In genomic region chr1:28127617-28128257, GRCh38 we compare ENCODE assay signal across 11 cellular contexts. TPM values are rescaled to one million over a fixed set of nuclear protein-coding genes. Genes with fewer than 3 reads are reported as not detected.
DNase-seq lines count a peak whose midpoint lies in the region; ATAC-seq and TF ChIP-seq lines count a peak whose summit lies in the region.
"Had no signal": no experiment of that assay in that cellular context is flagged by ENCODE, and none has a peak within 500 bp of the region (broad histone marks: within the 10 kb centered on the region; RNA-seq: fewer than 3 reads in every experiment).

No MANE protein-coding gene starts in this region.

- intact Hi-C loops in dendritic cell treated with granulocyte-macrophage colony-stimulating factor and Interleukin-4, amounts not matched to agents 40 ng/mL and 50 ng/mL, for 4 days (cut with micrococcal nuclease): loop anchor here (2.0 kb wide), 1 partner anchor 15 kb away; no protein-coding TSS in a partner anchor
- intact Hi-C loops in uterus (cut with DNase I; ENCODE audit: low total_unique reads): no loop called here

- H3K9me3 Mint-ChIP-seq in dendritic cell treated with granulocyte-macrophage colony-stimulating factor and Interleukin-4, amounts not matched to agents 40 ng/mL and 50 ng/mL, for 4 days: no peaks in the 10 kb centered on the region
- H3K9me3 Mint-ChIP-seq in progenitor cell of endocrine pancreas (ENCODE audit: low read depth): no peaks in the 10 kb centered on the region
- no peaks in the 10 kb centered on the region for H3K9me3 Mint-ChIP-seq in chondrocyte (ENCODE audit: low read depth)

- peaks cover 80% of the 10 kb centered on the region for H3K4me1 Mint-ChIP-seq in dendritic cell treated with granulocyte-macrophage colony-stimulating factor and Interleukin-4, amounts not matched to agents 40 ng/mL and 50 ng/mL, for 4 days (ENCODE audit: low read depth)
- H3K4me1 Mint-ChIP-seq in progenitor cell of endocrine pancreas (ENCODE audit: low read depth): no peaks in the 10 kb centered on the region
- H3K4me1 Mint-ChIP-seq in chondrocyte (ENCODE audit: low read depth): peaks cover 7% of the 10 kb centered on the region

- H3K27ac Mint-ChIP-seq in dendritic cell treated with granulocyte-macrophage colony-stimulating factor and Interleukin-4, amounts not matched to agents 40 ng/mL and 50 ng/mL, for 4 days: peak overlapping the region; percentile 94
- no peak overlapping the region for H3K27ac Mint-ChIP-seq in progenitor cell of endocrine pancreas
- no peak overlapping the region for H3K27ac Mint-ChIP-seq in chondrocyte (ENCODE audit: unreplicated experiment)

- no peak overlapping the region for H3K27ac ChIP-seq in uterus

- no peak overlapping the region for H3K4me3 Mint-ChIP-seq in dendritic cell treated with granulocyte-macrophage colony-stimulating factor and Interleukin-4, amounts not matched to agents 40 ng/mL and 50 ng/mL, for 4 days
- H3K4me3 Mint-ChIP-seq in progenitor cell of endocrine pancreas (ENCODE audit: low read depth) (no peak overlapping the region), chondrocyte (ENCODE audit: unreplicated experiment) (no peak overlapping the region)

- H3K27me3 Mint-ChIP-seq in dendritic cell treated with granulocyte-macrophage colony-stimulating factor and Interleukin-4, amounts not matched to agents 40 ng/mL and 50 ng/mL, for 4 days: no peaks in the 10 kb centered on the region
- H3K27me3 Mint-ChIP-seq in progenitor cell of endocrine pancreas: peaks cover 10% of the 10 kb centered on the region
- peaks cover 23% of the 10 kb centered on the region for H3K27me3 Mint-ChIP-seq in chondrocyte (ENCODE audit: low read depth)

- DNase-seq in GM12864 (ENCODE audit: low read depth) (peak; percentile 74), HT-29 (ENCODE audit: low spot score) (no peak), progenitor cell of endocrine pancreas (ENCODE audit: low spot score, unreplicated experiment) (no peak), chondrocyte (ENCODE audit: low spot score) (no peak), uterus (no peak)
- DNase-seq: DMS153; NCI-H69; stimulated activated CD4-positive, alpha-beta T cell treated with anti-CD3 and anti-CD28 coated beads, Interleukin-12 subunit alpha, Interleukin-12 subunit beta, amount 100 ng/mL, for 4 hours had no signal

- H3K36me3 ChIP-seq in uterus: no peaks in the 10 kb centered on the region

- ATAC-seq in GM21381 (IDR thresholded peaks at IDR 0.05; ENCODE audit: unreplicated experiment) (peak; percentile 78), HG03442 (IDR thresholded peaks at IDR 0.05; ENCODE audit: unreplicated experiment) (peak; percentile 57)

- no peaks in the 10 kb centered on the region for H3K36me3 Mint-ChIP-seq in dendritic cell treated with granulocyte-macrophage colony-stimulating factor and Interleukin-4, amounts not matched to agents 40 ng/mL and 50 ng/mL, for 4 days (ENCODE audit: low read depth)
- H3K36me3 Mint-ChIP-seq in progenitor cell of endocrine pancreas (ENCODE audit: insufficient read depth): no peaks in the 10 kb centered on the region
- no peaks in the 10 kb centered on the region for H3K36me3 Mint-ChIP-seq in chondrocyte (ENCODE audit: low read depth)

- no peaks in the 10 kb centered on the region for H3K27me3 ChIP-seq in uterus

- no peak for TF ChIP-seq POLR2A in uterus (IDR thresholded peaks at IDR 0.05)

- H3K4me1 ChIP-seq in uterus: no peaks in the 10 kb centered on the region

- no peak for TF ChIP-seq CTCF in GM12864 (IDR thresholded peaks at IDR 0.05; ENCODE audit: low read depth, low read length, missing control alignments)
- no peak for TF ChIP-seq CTCF in progenitor cell of endocrine pancreas (IDR thresholded peaks at IDR 0.05; ENCODE audit: unreplicated experiment)
- no peak for TF ChIP-seq CTCF in chondrocyte (IDR thresholded peaks at IDR 0.05)
- TF ChIP-seq CTCF in uterus (IDR thresholded peaks at IDR 0.05): no peak

- H3K9me3 ChIP-seq in uterus: no peaks in the 10 kb centered on the region

- H3K4me3 ChIP-seq in GM12864 (ENCODE audit: low read depth, low read length) (no peak overlapping the region), uterus (no peak overlapping the region)

RNA-seq across cellular contexts. Expression of gene EYA3, which starts 39.3 kb away (rescaled TPM):
- total RNA-seq in HT-29 (2014; rRNA removed; shearing (Covaris generic)): 4.4 and 6.7 TPM in 2 replicates
- 41.3 and 42.5 TPM in 2 replicates for total RNA-seq in progenitor cell of endocrine pancreas
- 13.5 to 17.9 TPM (median 15.7 TPM) in 3 replicates for total RNA-seq in chondrocyte
- total RNA-seq in uterus: 10 to 100 TPM in 3 of 4 donors, 1 to 10 TPM in 1; 7.2 to 30.4 (median 13.1) TPM

RNA-seq across cellular contexts. Expression of gene PTAFR, which starts 48.8 kb away (rescaled TPM):
- 0.52 and 0.56 TPM in 2 replicates for total RNA-seq in HT-29 (2014; rRNA removed; shearing (Covaris generic))
- 0.19 and 0.27 TPM in 2 replicates for total RNA-seq in progenitor cell of endocrine pancreas
- 0.07 to 0.10 TPM in 2 of 3 replicates, not detected in the other for total RNA-seq in chondrocyte
- 1 to 10 TPM in 3 of 4 donors, under 1 TPM in 1; under 0.01 to 7.1 (median 1.9) TPM for total RNA-seq in uterus
